22 cellular contexts compared by ENCODE assay signal in the genomic region with DNA sequence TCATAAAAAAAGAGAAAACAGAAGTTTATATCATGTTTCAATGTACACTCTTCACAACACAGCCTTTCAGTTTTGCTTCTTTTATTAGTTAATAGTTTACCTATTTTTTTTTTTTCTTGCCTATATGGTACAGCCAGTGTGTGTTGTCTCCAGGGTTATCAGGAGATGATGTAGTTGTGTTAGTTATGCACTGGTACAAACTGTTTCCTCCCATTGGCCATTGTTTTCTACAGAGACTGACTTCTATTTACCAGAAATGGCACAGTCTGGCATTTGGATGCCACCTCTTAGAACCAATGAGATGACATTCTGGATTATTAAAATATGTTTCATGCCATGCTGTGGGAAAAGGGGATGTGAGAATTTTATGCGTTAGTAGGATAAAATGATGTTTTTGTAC.
"Had no signal": no experiment of that assay in that cellular context is flagged by ENCODE, and none has a peak within 500 bp of the region (broad histone marks: within the 10 kb centered on the region; RNA-seq: fewer than 3 reads in every experiment).

No MANE protein-coding gene starts in this region.

- H3K4me3 ChIP-seq: cardiac muscle cell, colonic mucosa, heart left ventricle, left ventricle myocardium inferior, lung, testis, tibial nerve had no signal

- H3K4me1 Mint-ChIP-seq: nephron progenitor cell had no signal

- H3K27me3 Mint-ChIP-seq: naive thymus-derived CD4-positive, alpha-beta T cell had no signal

- DNase-seq: cerebellar nuclear complex; colonic mucosa; dermis blood vessel endothelial cell; effector CD4-positive, alpha-beta T cell; foreskin melanocyte; heart left ventricle; islet precursor cell; left ventricle myocardium inferior; mesendoderm; naive thymus-derived CD4-positive, alpha-beta T cell; nephron progenitor cell; posterior cingulate gyrus; right cardiac atrium; small intestine; stimulated activated CD4-positive, alpha-beta T cell treated with anti-CD3 and anti-CD28 coated beads, Interleukin-12 subunit alpha, Interleukin-12 subunit beta, amount 100 ng/mL, for 4 hours; stimulated activated CD4-positive, alpha-beta T cell treated with anti-CD3 and anti-CD28 coated beads, Interleukin-2, amount 100 ng/mL, for 48 hours; stimulated activated naive CD4-positive, alpha-beta T cell treated with Interleukin-2 at 50 U/mL for 16 hours; testis had no signal

- H3K4me3 Mint-ChIP-seq: naive thymus-derived CD4-positive, alpha-beta T cell; nephron progenitor cell had no signal

- ATAC-seq: naive thymus-derived CD4-positive, alpha-beta T cell; right cardiac atrium had no signal

- H3K4me1 ChIP-seq: colonic mucosa, testis, tibial nerve had no signal

- H3K9me3 ChIP-seq: colonic mucosa, heart left ventricle, left ventricle myocardium inferior, neutrophil, testis, tibial nerve had no signal

- H3K36me3 ChIP-seq: cardiac muscle cell, colonic mucosa, neutrophil, tibial nerve had no signal

- H3K27ac Mint-ChIP-seq: nephron progenitor cell had no signal

- H3K27ac ChIP-seq: cardiac muscle cell, colonic mucosa, heart left ventricle, left ventricle myocardium inferior, neutrophil, testis, tibial nerve had no signal

- H3K9me3 Mint-ChIP-seq: nephron progenitor cell had no signal

- H3K27me3 ChIP-seq: cardiac muscle cell, colonic mucosa, heart left ventricle, neutrophil, testis, tibial nerve had no signal
